Comparison of ENCODE assay signal across 8 cellular contexts in genomic region chr2:112137516-112138142, GRCh38. TPM values are rescaled to one million over a fixed set of nuclear protein-coding genes. Genes with fewer than 3 reads are reported as not detected.
DNase-seq lines count a peak whose midpoint lies in the region; ATAC-seq and TF ChIP-seq lines count a peak whose summit lies in the region.

No MANE protein-coding gene starts in this region.

- H3K27me3 Mint-ChIP-seq in MCF 10A (ENCODE audit: insufficient read depth, unreplicated experiment): no peaks in the 10 kb centered on the region
- peaks cover 41% of the 10 kb centered on the region for H3K27me3 Mint-ChIP-seq in activated CD4-positive, alpha-beta memory T cell treated with anti-CD3 and anti-CD28 coated beads, Interleukin-2, amount 10 ng/mL, durations not matched to agents 7 days and 5 days

- H3K9me3 Mint-ChIP-seq in MCF 10A (ENCODE audit: unreplicated experiment): no peaks in the 10 kb centered on the region
- H3K9me3 Mint-ChIP-seq in activated CD4-positive, alpha-beta memory T cell treated with anti-CD3 and anti-CD28 coated beads, Interleukin-2, amount 10 ng/mL, durations not matched to agents 7 days and 5 days: peaks cover 11% of the 10 kb centered on the region

- in situ Hi-C loops in gastrocnemius medialis (cut with MboI; ENCODE audit: low sequenced_read_pairs in 4 of 4): no loop called here

- H3K4me1 ChIP-seq in breast epithelium (no peaks in the 10 kb centered on the region), left ventricle myocardium inferior (peaks cover 10% of the 10 kb centered on the region), gastrocnemius medialis (peaks cover 0 to 4% of the 10 kb centered on the region in 2 donors)

- ATAC-seq in gastrocnemius medialis (peak; percentile 23 to 33), GM19351 (IDR thresholded peaks at IDR 0.05; ENCODE audit: unreplicated experiment) (no peak)

- no peaks in the 10 kb centered on the region for H3K4me1 Mint-ChIP-seq in MCF 10A (ENCODE audit: insufficient read depth, unreplicated experiment)
- peaks cover 9% of the 10 kb centered on the region for H3K4me1 Mint-ChIP-seq in activated CD4-positive, alpha-beta memory T cell treated with anti-CD3 and anti-CD28 coated beads, Interleukin-2, amount 10 ng/mL, durations not matched to agents 7 days and 5 days

- H3K27ac Mint-ChIP-seq in MCF 10A (ENCODE audit: low read depth, unreplicated experiment): no peak overlapping the region
- no peak overlapping the region for H3K27ac Mint-ChIP-seq in activated CD4-positive, alpha-beta memory T cell treated with anti-CD3 and anti-CD28 coated beads, Interleukin-2, amount 10 ng/mL, durations not matched to agents 7 days and 5 days

- H3K27ac ChIP-seq in breast epithelium (peak overlapping the region; percentile 60 to 87), left ventricle myocardium inferior (replicated peaks) (no peak overlapping the region), gastrocnemius medialis (peak overlapping the region in 1 of 4 donors; percentile 38)

- no peaks in the 10 kb centered on the region for H3K9me3 ChIP-seq in breast epithelium
- peaks cover 13% of the 10 kb centered on the region for H3K9me3 ChIP-seq in left ventricle myocardium inferior (replicated peaks)
- H3K9me3 ChIP-seq in gastrocnemius medialis: no peaks in the 10 kb centered on the region

- intact Hi-C loops in breast epithelium (cut with DNase I; ENCODE audit: low total_unique reads): no loop called here
- intact Hi-C loops in MCF 10A (cut with micrococcal nuclease): no loop called here
- intact Hi-C loops in left ventricle myocardium inferior (cut with micrococcal nuclease): no loop called here
- intact Hi-C loops in gastrocnemius medialis (cut with DNase I; ENCODE audit: low total_unique reads): no loop called here

- no peak for TF ChIP-seq POLR2A in breast epithelium (IDR thresholded peaks at IDR 0.05)
- TF ChIP-seq POLR2A in gastrocnemius medialis (IDR thresholded peaks at IDR 0.05): no peak

- CTCF ChIA-PET in MCF 10A (lab: Yijun Ruan, JAX): no interaction called here
- CTCF ChIA-PET in activated CD4-positive, alpha-beta memory T cell treated with anti-CD3 and anti-CD28 coated beads, Interleukin-2, amount 10 ng/mL, durations not matched to agents 7 days and 5 days (lab: Charles Lee): no interaction called here

- BruUV-seq in MCF 10A (replicated peaks; lab: Mats Ljungman, UMichigan): no TSS peak

- H3K4me3 Mint-ChIP-seq in MCF 10A (ENCODE audit: unreplicated experiment): no peak overlapping the region
- peak overlapping the region; percentile 30 for H3K4me3 Mint-ChIP-seq in activated CD4-positive, alpha-beta memory T cell treated with anti-CD3 and anti-CD28 coated beads, Interleukin-2, amount 10 ng/mL, durations not matched to agents 7 days and 5 days

- H3K4me3 ChIP-seq in breast epithelium (peak overlapping the region; percentile 53 to 96 (median 61)), left ventricle myocardium inferior (peak overlapping the region; percentile 72), gastrocnemius medialis (peak overlapping the region; percentile 46 to 61 (median 51))

- POLR2A ChIA-PET in MCF 10A (lab: Yijun Ruan, JAX): no interaction called here
- POLR2A ChIA-PET in activated CD4-positive, alpha-beta memory T cell treated with anti-CD3 and anti-CD28 coated beads, Interleukin-2, amount 10 ng/mL, durations not matched to agents 7 days and 5 days (lab: Charles Lee): interaction anchor here (1.0 to 1.5 kb wide), 4 partner anchors 11 to 116 kb away, joined by 3 to 6 read pairs (median 4); no protein-coding TSS in a partner anchor

- DNase-seq in breast epithelium (ENCODE audit: low spot score in 2 of 2): no peak
- no peak for DNase-seq in MCF 10A (ENCODE audit: unreplicated experiment)
- no peak for DNase-seq in activated CD4-positive, alpha-beta memory T cell treated with anti-CD3 and anti-CD28 coated beads, Interleukin-2, amount 10 ng/mL, durations not matched to agents 7 days and 5 days
- no peak for DNase-seq in left ventricle myocardium inferior
- no peak for DNase-seq in gastrocnemius medialis
- no peak for DNase-seq in GF-D8 (lab: John Stamatoyannopoulos, UW)
- DNase-seq in GOT3 (lab: John Stamatoyannopoulos, UW): no peak

- no peak for TF ChIP-seq CTCF in breast epithelium (IDR thresholded peaks at IDR 0.05)
- no peak for TF ChIP-seq CTCF in MCF 10A (IDR thresholded peaks at IDR 0.05; ENCODE audit: unreplicated experiment)
- no peak for TF ChIP-seq CTCF in left ventricle myocardium inferior (IDR thresholded peaks at IDR 0.05; ENCODE audit: borderline replicate concordance)
- TF ChIP-seq CTCF in gastrocnemius medialis (IDR thresholded peaks at IDR 0.05 in 4 of 5, conservative IDR thresholded peaks at IDR 0.05 in 1 of 5): no peak

- H3K27me3 ChIP-seq in breast epithelium (no peaks in the 10 kb centered on the region), left ventricle myocardium inferior (ENCODE audit: low read depth) (peaks cover 41% of the 10 kb centered on the region), gastrocnemius medialis (peaks cover 0 to 16% (median 0%) of the 10 kb centered on the region in 3 donors)

- no peaks in the 10 kb centered on the region for H3K36me3 Mint-ChIP-seq in MCF 10A (ENCODE audit: insufficient read depth, unreplicated experiment)
- H3K36me3 Mint-ChIP-seq in activated CD4-positive, alpha-beta memory T cell treated with anti-CD3 and anti-CD28 coated beads, Interleukin-2, amount 10 ng/mL, durations not matched to agents 7 days and 5 days (ENCODE audit: low read depth): peaks cover 5% of the 10 kb centered on the region

- no peaks in the 10 kb centered on the region for H3K36me3 ChIP-seq in breast epithelium
- no peaks in the 10 kb centered on the region for H3K36me3 ChIP-seq in left ventricle myocardium inferior
- H3K36me3 ChIP-seq in gastrocnemius medialis: no peaks in the 10 kb centered on the region

RNA-seq across cellular contexts. Expression of gene FBLN7, which starts 0.6 kb away (rescaled TPM):
- total RNA-seq in breast epithelium (10 to 100 TPM in 2 of 3 donors, 1 to 10 TPM in 1; 9.2 to 15.7 (median 11.0) TPM), MCF 10A (2022) (0.07 and 0.14 TPM in 2 replicates), left ventricle myocardium inferior (0.60 TPM), gastrocnemius medialis (1 to 10 TPM in 1 of 4 donors, under 1 TPM in 3; 0.41 to 3.3 (median 0.54) TPM)
- total RNA-seq in activated CD4-positive, alpha-beta memory T cell treated with anti-CD3 and anti-CD28 coated beads, Interleukin-2, amount 10 ng/mL, durations not matched to agents 7 days and 5 days: 1 to 10 TPM; 7.3 to 8.4 TPM
